Comparison of ENCODE assay signal across 9 cellular contexts in the genomic region with DNA sequence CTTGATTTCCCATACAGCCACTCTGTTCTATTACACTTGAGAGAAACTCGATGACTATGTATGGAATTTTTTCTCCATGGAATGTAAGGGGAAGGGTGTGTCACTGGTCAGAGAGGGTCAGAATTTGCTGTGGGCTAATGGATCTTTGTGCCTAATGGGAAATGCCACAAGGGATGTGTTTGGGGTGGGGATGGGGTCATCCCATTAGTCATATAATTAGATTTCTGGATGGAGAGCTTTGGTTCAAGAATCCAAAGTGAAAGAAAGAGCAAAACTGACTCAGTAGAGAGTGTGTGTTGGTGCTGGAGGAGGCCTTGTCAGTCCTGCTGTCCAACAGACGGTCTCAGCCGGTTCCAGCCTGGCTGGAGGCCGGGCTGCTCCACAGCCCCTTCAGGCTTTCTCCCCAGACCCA.
A peak's percentile ranks its signal among the peaks of the same experiment; 100 is the strongest.
DNase-seq lines count a peak whose midpoint lies in the region; ATAC-seq and TF ChIP-seq lines count a peak whose summit lies in the region.
"Had no signal": no experiment of that assay in that cellular context is flagged by ENCODE, and none has a peak within 500 bp of the region (broad histone marks: within the 10 kb centered on the region; RNA-seq: fewer than 3 reads in every experiment).

No MANE protein-coding gene starts in this region.

- peak overlapping the region; percentile 83 for H2AFZ ChIP-seq in IMR-90 (replicated peaks; ENCODE audit: low read length, poor library complexity)
- peak overlapping the region; percentile 79 for H2AFZ ChIP-seq in neuronal stem cell (ENCODE audit: low read length)

- WGBS in IMR-90 (ENCODE audit: extremely low coverage in 2 of 2, insufficient read length in 1 of 2), 2 experiments, result no CpG with 5 or more reads among the region's 4 CpGs
- no CpG with 5 or more reads among the region's 4 CpGs for WGBS in neuronal stem cell (ENCODE audit: extremely low coverage in 2 of 2, insufficient read length in 2 of 2, insufficient replicate concordance in 1 of 2), 2 donors
- 59 to 81% methylated on average over 4 of the region's 4 CpGs for WGBS in aorta, 2 donors

- H3K18ac ChIP-seq in IMR-90 (ENCODE audit: low read depth, low read length) (peak overlapping the region; percentile 55), neuronal stem cell (ENCODE audit: low read length) (no peak overlapping the region)

- no peaks in the 10 kb centered on the region for H4K20me1 ChIP-seq in IMR-90 (ENCODE audit: insufficient read depth, low read length)

- H3K27ac ChIP-seq in IMR-90 (ENCODE audit: insufficient read depth, low read length), result peak overlapping the region; percentile 84
- H3K27ac ChIP-seq in neuronal stem cell (replicated peaks; ENCODE audit: low read length), result no peak overlapping the region
- no peak overlapping the region for H3K27ac ChIP-seq in aorta (ENCODE audit: low read depth in 1 of 2, low read length in 2 of 2)

- no peaks in the 10 kb centered on the region for H3K27me3 ChIP-seq in IMR-90 (ENCODE audit: control insufficient read depth, insufficient read depth, low read length)
- H3K27me3 ChIP-seq in neuronal stem cell (ENCODE audit: control insufficient read depth in 3 of 3, insufficient read depth in 3 of 3, low read depth in 1 of 3, low read length in 3 of 3), result no peaks in the 10 kb centered on the region
- no peaks in the 10 kb centered on the region for H3K27me3 ChIP-seq in aorta (ENCODE audit: control insufficient read depth in 1 of 2, insufficient read depth in 2 of 2, low read length in 1 of 2)

- peak overlapping the region; percentile 94 for H3K56ac ChIP-seq in IMR-90 (ENCODE audit: extremely low read depth, insufficient read depth, low read length)

- dilution Hi-C loops in IMR-90 (cut with HindIII; ENCODE audit: low sequenced_read_pairs, unreplicated experiment), result no loop called here

- in situ Hi-C loops in IMR-90 (cut with MboI; ENCODE audit: low sequenced_read_pairs), result no loop called here

- intact Hi-C loops in IMR-90 (cut with micrococcal nuclease) (no loop called here), aorta (cut with DNase I) (loop anchor here in 1 of 2 donors (10.0 kb wide), 1 partner anchor 282 kb away; no protein-coding TSS in a partner anchor)

- POLR2A ChIA-PET in IMR-90 (lab: Charles Lee; ENCODE audit: unreplicated experiment), result no interaction called here

- H4K8ac ChIP-seq in IMR-90 (ENCODE audit: low read depth in 2 of 2, low read length in 2 of 2) (peak overlapping the region; percentile 96 to 97), neuronal stem cell (ENCODE audit: low read depth, low read length) (no peak overlapping the region)

- peak overlapping the region; percentile 98 for H2BK20ac ChIP-seq in IMR-90 (ENCODE audit: low read depth, low read length)

- no TSS peak for BruUV-seq in IMR-90 (replicated peaks; lab: Mats Ljungman, UMichigan)

- no peak for TF ChIP-seq CTCF in IMR-90 (conservative IDR thresholded peaks at IDR 0.05; ENCODE audit: low read depth, low read length)

- TF ChIP-seq POLR2A in IMR-90 (IDR thresholded peaks at IDR 0.05; ENCODE audit: low read depth, low read length), result peak; percentile 37; the same call in 1 of the 2 replicates

- TF ChIP-seq RAD21 in IMR-90 (IDR thresholded peaks at IDR 0.05; ENCODE audit: low read length), result no peak

- no peak overlapping the region for H2BK12ac ChIP-seq in neuronal stem cell (ENCODE audit: low read length)

- peak overlapping the region; percentile 91 for H3K23ac ChIP-seq in IMR-90 (ENCODE audit: low read depth, low read length)
- no peak overlapping the region for H3K23ac ChIP-seq in neuronal stem cell (ENCODE audit: low read depth, low read length, poor library complexity)

- H2AK5ac ChIP-seq in IMR-90 (ENCODE audit: low read depth, low read length) (peak overlapping the region; percentile 96), neuronal stem cell (ENCODE audit: low read depth, low read length) (no peak overlapping the region)

- H3K79me1 ChIP-seq in IMR-90 (ENCODE audit: low read depth in 1 of 2, low read length in 2 of 2) (peaks cover 0 to 20% of the 10 kb centered on the region in 2 experiments; a peak in 1 of 4 replicates), neuronal stem cell (ENCODE audit: low read depth, low read length) (no peaks in the 10 kb centered on the region)

- H3K9me1 ChIP-seq in IMR-90 (ENCODE audit: insufficient read depth, low read length), result peaks cover 25% of the 10 kb centered on the region

- H3K4me2 ChIP-seq in IMR-90 (ENCODE audit: low read depth, low read length) (peak overlapping the region; percentile 11; the same call in 1 of the 2 replicates), neuronal stem cell (ENCODE audit: insufficient read depth, low read length, poor library complexity, severe bottlenecking) (no peak overlapping the region)

- peak overlapping the region; percentile 92 for H2AK9ac ChIP-seq in IMR-90 (replicated peaks; ENCODE audit: low read depth, low read length, poor library complexity)

- DNase-seq in AG08396 (ENCODE audit: low spot score), result peak; percentile 68
- DNase-seq in IMR-90, result peak; percentile 94
- DNase-seq in dermis blood vessel endothelial cell, result peak; percentile 70
- no peak for DNase-seq in neuronal stem cell (ENCODE audit: low spot score)
- DNase-seq in aorta, result no peak
- no peak for DNase-seq in NCI-H446 treated with DMSO at 0.1 percent for 48 hours (lab: John Stamatoyannopoulos, UW)
- DNase-seq: activated T-cell treated with anti-CD3 and anti-CD28 coated beads for 4 hours had no signal

- peak overlapping the region; percentile 82 for H4K5ac ChIP-seq in IMR-90 (ENCODE audit: low read depth, low read length)

- H3K4ac ChIP-seq in IMR-90 (ENCODE audit: low read depth, low read length) (peak overlapping the region; percentile 96), neuronal stem cell (ENCODE audit: low read length) (no peak overlapping the region)

- H3K4me1 ChIP-seq in IMR-90 (ENCODE audit: control insufficient read depth, insufficient read depth, low read length), result peaks cover 26% of the 10 kb centered on the region
- H3K4me1 ChIP-seq in neuronal stem cell (ENCODE audit: control insufficient read depth in 2 of 2, insufficient read depth in 1 of 2, low read depth in 1 of 2, low read length in 2 of 2), result peaks cover 0 to 1% of the 10 kb centered on the region in 2 donors
- no peaks in the 10 kb centered on the region for H3K4me1 ChIP-seq in aorta (ENCODE audit: control insufficient read depth in 1 of 2, insufficient read depth in 2 of 2, low read length in 2 of 2)

- ATAC-seq in IMR-90 (ENCODE audit: low read depth), result peak; percentile 66
- no peak for ATAC-seq in GM18907 (IDR thresholded peaks at IDR 0.05; ENCODE audit: unreplicated experiment)
- ATAC-seq in aorta (ENCODE audit: low FRiP score), result no peak
- no peak for ATAC-seq in GM21737 (IDR thresholded peaks at IDR 0.05; ENCODE audit: unreplicated experiment)

- H3K36me3 ChIP-seq in IMR-90 (ENCODE audit: control insufficient read depth, insufficient read depth, low read length) (no peaks in the 10 kb centered on the region), neuronal stem cell (replicated peaks in 1 of 2; ENCODE audit: control insufficient read depth in 2 of 2, insufficient read depth in 2 of 2, low read length in 2 of 2) (no peaks in the 10 kb centered on the region), aorta (ENCODE audit: control insufficient read depth in 1 of 2, insufficient read depth in 2 of 2, low read length in 1 of 2) (no peaks in the 10 kb centered on the region)

- H3K14ac ChIP-seq in IMR-90 (replicated peaks; ENCODE audit: low read depth, low read length) (peak overlapping the region; percentile 85), neuronal stem cell (ENCODE audit: low read length) (no peak overlapping the region)

- H2BK5ac ChIP-seq in IMR-90 (ENCODE audit: low read depth, low read length, poor library complexity, severe bottlenecking) (peak overlapping the region; percentile 96), neuronal stem cell (ENCODE audit: low read length) (no peak overlapping the region)

- H3K9me3 ChIP-seq in IMR-90 (ENCODE audit: control insufficient read depth, insufficient read depth, low read length), result no peaks in the 10 kb centered on the region
- H3K9me3 ChIP-seq in neuronal stem cell (replicated peaks in 1 of 2; ENCODE audit: control insufficient read depth in 2 of 2, insufficient read depth in 1 of 2, low read depth in 1 of 2, low read length in 2 of 2), result no peaks in the 10 kb centered on the region
- H3K9me3 ChIP-seq in aorta (ENCODE audit: control insufficient read depth, low read length), result no peaks in the 10 kb centered on the region

- H4K91ac ChIP-seq in IMR-90 (ENCODE audit: insufficient read depth, low read depth, low read length), result peak overlapping the region; percentile 99
- H4K91ac ChIP-seq in neuronal stem cell (ENCODE audit: low read depth, low read length, poor library complexity), result no peak overlapping the region

- CTCF ChIA-PET in IMR-90 (lab: Yijun Ruan, JAX), result interaction anchor here (0.6 kb wide), 1 partner anchor 271 kb away, joined by 5 read pairs; no protein-coding TSS in a partner anchor

- H3K4me3 ChIP-seq in IMR-90 (ENCODE audit: insufficient read depth, low read depth, low read length) (no peak overlapping the region), neuronal stem cell (ENCODE audit: low read length in 2 of 2) (no peak overlapping the region), aorta (ENCODE audit: low read length in 2 of 2) (no peak overlapping the region)

- H2BK120ac ChIP-seq in IMR-90 (ENCODE audit: low read depth, low read length), result peak overlapping the region; percentile 100
- H2BK120ac ChIP-seq in neuronal stem cell (ENCODE audit: low read depth, low read length), result no peak overlapping the region

- H3K9ac ChIP-seq in IMR-90 (ENCODE audit: low read depth, low read length) (peak overlapping the region; percentile 17), neuronal stem cell (ENCODE audit: low read depth, low read length, poor library complexity) (no peak overlapping the region)

- peak overlapping the region; percentile 98; the same call in 2 of the 3 replicates for H2BK15ac ChIP-seq in IMR-90 (ENCODE audit: low read depth, low read length)
- no peak overlapping the region for H2BK15ac ChIP-seq in neuronal stem cell (ENCODE audit: low read length)

TF ChIP-seq in IMR-90, 13 proteins besides CTCF, POLR2A, EP300 and RAD21 (continues in another document):
- TF ChIP-seq FOS (IDR thresholded peaks at IDR 0.05; ENCODE audit: low read depth, low read length), result no peak
- TF ChIP-seq CHD1 (IDR thresholded peaks at IDR 0.05; ENCODE audit: low read depth, low read length), result no peak
- peak; percentile 7; the same call in 1 of the 2 replicates for TF ChIP-seq CEBPB (IDR thresholded peaks at IDR 0.05; ENCODE audit: low read depth, low read length)
- TF ChIP-seq MAFK (IDR thresholded peaks at IDR 0.05; ENCODE audit: low read depth, low read length), result no peak
- TF ChIP-seq SMC3 (IDR thresholded peaks at IDR 0.05; ENCODE audit: low read depth, low read length), result no peak
- TF ChIP-seq RFX5 (IDR thresholded peaks at IDR 0.05; ENCODE audit: low read depth, low read length), result no peak
- no peak for TF ChIP-seq MXI1 (IDR thresholded peaks at IDR 0.05; ENCODE audit: borderline replicate concordance, low read depth, low read length)
- TF ChIP-seq NFE2L2 (IDR thresholded peaks at IDR 0.05; ENCODE audit: low read depth, low read length), result no peak

Comparison
In these comparisons a context has a peak if more than half of its experiments do, and no peak if none do; other contexts are left out.
1. DNase-seq: peak in AG08396 (single experiment), IMR-90 (single experiment) and dermis blood vessel endothelial cell (single experiment); none in neuronal stem cell (single experiment), aorta (0 of 2) and NCI-H446 treated with DMSO at 0.1 percent for 48 hours (single experiment).